ENCODE assay signal across 1 cellular context in genomic region chr1:204320413-204320812, GRCh38.
TF ChIP-seq lines count a peak whose summit lies in the region.

No MANE protein-coding gene starts in this region.

TF ChIP-seq in K562, 482 proteins besides CTCF, POLR2A, EP300 and RAD21 (continued from another document and continues in another):
- TF ChIP-seq FUS (optimal IDR thresholded peaks at IDR 0.05; ENCODE audit: low read depth, low read length) (no peak), TCF7L2 (IDR thresholded peaks at IDR 0.05; ENCODE audit: low read depth, low read length) (no peak), ZNF830 (CRISPR knock-in tag; IDR thresholded peaks at IDR 0.05) (no peak), KLF1 (tag; IDR thresholded peaks at IDR 0.05) (no peak), RBM34 (IDR thresholded peaks at IDR 0.05; ENCODE audit: borderline replicate concordance, insufficient read depth, low read length) (no peak), ERF (CRISPR knock-in tag; IDR thresholded peaks at IDR 0.05) (no peak), NR2F6 (CRISPR knock-in tag; IDR thresholded peaks at IDR 0.05) (no peak), ETS1 (conservative IDR thresholded peaks at IDR 0.05; ENCODE audit: control insufficient read depth, low read depth, low read length) (no peak), NEUROD1 (IDR thresholded peaks at IDR 0.05; ENCODE audit: borderline replicate concordance, low read depth, low read length, partially characterized antibody) (no peak), TFAM (CRISPR knock-in tag; conservative IDR thresholded peaks at IDR 0.05) (no peak), RFX1 (IDR thresholded peaks at IDR 0.05) (no peak), NR2C1 (IDR thresholded peaks at IDR 0.05) (no peak), NR2C1 (tag; IDR thresholded peaks at IDR 0.05) (no peak), ZNF175 (CRISPR knock-in tag; IDR thresholded peaks at IDR 0.05; ENCODE audit: low read depth) (peak; percentile 63; the same call in 1 of the 2 replicates), POLR3G (IDR thresholded peaks at IDR 0.05; ENCODE audit: extremely low read depth, insufficient read length, insufficient replicate concordance) (no peak), FOXJ3 (CRISPR knock-in tag; IDR thresholded peaks at IDR 0.05) (no peak), TAF1 (IDR thresholded peaks at IDR 0.05; ENCODE audit: control insufficient read depth, extremely low read depth, insufficient read depth, low read length, severe bottlenecking) (no peak), ZNF444 (CRISPR knock-in tag; IDR thresholded peaks at IDR 0.05) (no peak), MITF (IDR thresholded peaks at IDR 0.05) (no peak), U2AF1 (optimal IDR thresholded peaks at IDR 0.05; ENCODE audit: low read depth, low read length) (no peak), ETV6 (IDR thresholded peaks at IDR 0.05; ENCODE audit: borderline replicate concordance in 1 of 2, low read depth in 2 of 2, low read length in 1 of 2) (no peak), ETV6 (CRISPR knock-in tag; IDR thresholded peaks at IDR 0.05; ENCODE audit: borderline replicate concordance) (no peak), SIX5 (IDR thresholded peaks at IDR 0.05; ENCODE audit: borderline replicate concordance in 1 of 2, insufficient read depth in 1 of 2, low read depth in 1 of 2, low read length in 2 of 2) (no peak), MCM7 (IDR thresholded peaks at IDR 0.05) (no peak), ZNF184 (CRISPR knock-in tag; IDR thresholded peaks at IDR 0.05) (no peak), NELFE (IDR thresholded peaks at IDR 0.05; ENCODE audit: insufficient read depth, insufficient read length) (no peak), ZNF239 (CRISPR knock-in tag; IDR thresholded peaks at IDR 0.05) (peak; percentile 87), OTX1 (CRISPR knock-in tag; IDR thresholded peaks at IDR 0.05) (no peak), SRSF1 (IDR thresholded peaks at IDR 0.05; ENCODE audit: low read depth, low read length) (no peak), STAT5A (IDR thresholded peaks at IDR 0.05; ENCODE audit: borderline replicate concordance, low read length) (no peak), IRF1 (CRISPR knock-in tag; IDR thresholded peaks at IDR 0.05; ENCODE audit: borderline replicate concordance) (no peak), ZNF253 (CRISPR knock-in tag; conservative IDR thresholded peaks at IDR 0.05) (no peak), ZBTB8A (IDR thresholded peaks at IDR 0.05; ENCODE audit: partially characterized antibody) (no peak), ZNF41 (CRISPR knock-in tag; conservative IDR thresholded peaks at IDR 0.05) (peak; percentile 68; the same call in 1 of the 2 replicates), ETS2 (tag; IDR thresholded peaks at IDR 0.05; ENCODE audit: borderline replicate concordance, poor library complexity, severe bottlenecking) (no peak)
- TF ChIP-seq, protein P1, sequence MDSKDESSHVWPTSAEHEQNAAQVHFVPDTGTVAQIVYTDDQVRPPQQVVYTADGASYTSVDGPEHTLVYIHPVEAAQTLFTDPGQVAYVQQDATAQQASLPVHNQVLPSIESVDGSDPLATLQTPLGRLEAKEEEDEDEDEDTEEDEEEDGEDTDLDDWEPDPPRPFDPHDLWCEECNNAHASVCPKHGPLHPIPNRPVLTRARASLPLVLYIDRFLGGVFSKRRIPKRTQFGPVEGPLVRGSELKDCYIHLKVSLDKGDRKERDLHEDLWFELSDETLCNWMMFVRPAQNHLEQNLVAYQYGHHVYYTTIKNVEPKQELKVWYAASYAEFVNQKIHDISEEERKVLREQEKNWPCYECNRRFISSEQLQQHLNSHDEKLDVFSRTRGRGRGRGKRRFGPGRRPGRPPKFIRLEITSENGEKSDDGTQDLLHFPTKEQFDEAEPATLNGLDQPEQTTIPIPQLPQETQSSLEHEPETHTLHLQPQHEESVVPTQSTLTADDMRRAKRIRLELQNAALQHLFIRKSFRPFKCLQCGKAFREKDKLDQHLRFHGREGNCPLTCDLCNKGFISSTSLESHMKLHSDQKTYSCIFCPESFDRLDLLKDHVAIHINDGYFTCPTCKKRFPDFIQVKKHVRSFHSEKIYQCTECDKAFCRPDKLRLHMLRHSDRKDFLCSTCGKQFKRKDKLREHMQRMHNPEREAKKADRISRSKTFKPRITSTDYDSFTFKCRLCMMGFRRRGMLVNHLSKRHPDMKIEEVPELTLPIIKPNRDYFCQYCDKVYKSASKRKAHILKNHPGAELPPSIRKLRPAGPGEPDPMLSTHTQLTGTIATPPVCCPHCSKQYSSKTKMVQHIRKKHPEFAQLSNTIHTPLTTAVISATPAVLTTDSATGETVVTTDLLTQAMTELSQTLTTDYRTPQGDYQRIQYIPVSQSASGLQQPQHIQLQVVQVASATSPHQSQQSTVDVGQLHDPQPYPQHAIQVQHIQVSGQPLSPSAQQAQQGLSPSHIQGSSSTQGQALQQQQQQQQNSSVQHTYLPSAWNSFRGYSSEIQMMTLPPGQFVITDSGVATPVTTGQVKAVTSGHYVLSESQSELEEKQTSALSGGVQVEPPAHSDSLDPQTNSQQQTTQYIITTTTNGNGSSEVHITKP (IDR thresholded peaks at IDR 0.05; ENCODE audit: partially characterized antibody), result no peak
- TF ChIP-seq, protein P2, sequence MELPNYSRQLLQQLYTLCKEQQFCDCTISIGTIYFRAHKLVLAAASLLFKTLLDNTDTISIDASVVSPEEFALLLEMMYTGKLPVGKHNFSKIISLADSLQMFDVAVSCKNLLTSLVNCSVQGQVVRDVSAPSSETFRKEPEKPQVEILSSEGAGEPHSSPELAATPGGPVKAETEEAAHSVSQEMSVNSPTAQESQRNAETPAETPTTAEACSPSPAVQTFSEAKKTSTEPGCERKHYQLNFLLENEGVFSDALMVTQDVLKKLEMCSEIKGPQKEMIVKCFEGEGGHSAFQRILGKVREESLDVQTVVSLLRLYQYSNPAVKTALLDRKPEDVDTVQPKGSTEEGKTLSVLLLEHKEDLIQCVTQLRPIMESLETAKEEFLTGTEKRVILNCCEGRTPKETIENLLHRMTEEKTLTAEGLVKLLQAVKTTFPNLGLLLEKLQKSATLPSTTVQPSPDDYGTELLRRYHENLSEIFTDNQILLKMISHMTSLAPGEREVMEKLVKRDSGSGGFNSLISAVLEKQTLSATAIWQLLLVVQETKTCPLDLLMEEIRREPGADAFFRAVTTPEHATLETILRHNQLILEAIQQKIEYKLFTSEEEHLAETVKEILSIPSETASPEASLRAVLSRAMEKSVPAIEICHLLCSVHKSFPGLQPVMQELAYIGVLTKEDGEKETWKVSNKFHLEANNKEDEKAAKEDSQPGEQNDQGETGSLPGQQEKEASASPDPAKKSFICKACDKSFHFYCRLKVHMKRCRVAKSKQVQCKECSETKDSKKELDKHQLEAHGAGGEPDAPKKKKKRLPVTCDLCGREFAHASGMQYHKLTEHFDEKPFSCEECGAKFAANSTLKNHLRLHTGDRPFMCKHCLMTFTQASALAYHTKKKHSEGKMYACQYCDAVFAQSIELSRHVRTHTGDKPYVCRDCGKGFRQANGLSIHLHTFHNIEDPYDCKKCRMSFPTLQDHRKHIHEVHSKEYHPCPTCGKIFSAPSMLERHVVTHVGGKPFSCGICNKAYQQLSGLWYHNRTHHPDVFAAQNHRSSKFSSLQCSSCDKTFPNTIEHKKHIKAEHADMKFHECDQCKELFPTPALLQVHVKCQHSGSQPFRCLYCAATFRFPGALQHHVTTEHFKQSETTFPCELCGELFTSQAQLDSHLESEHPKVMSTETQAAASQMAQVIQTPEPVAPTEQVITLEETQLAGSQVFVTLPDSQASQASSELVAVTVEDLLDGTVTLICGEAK (IDR thresholded peaks at IDR 0.05), result no peak
- TF ChIP-seq, protein P2 (CRISPR knock-in tag; IDR thresholded peaks at IDR 0.05), result no peak
- TF ChIP-seq, protein P3, sequence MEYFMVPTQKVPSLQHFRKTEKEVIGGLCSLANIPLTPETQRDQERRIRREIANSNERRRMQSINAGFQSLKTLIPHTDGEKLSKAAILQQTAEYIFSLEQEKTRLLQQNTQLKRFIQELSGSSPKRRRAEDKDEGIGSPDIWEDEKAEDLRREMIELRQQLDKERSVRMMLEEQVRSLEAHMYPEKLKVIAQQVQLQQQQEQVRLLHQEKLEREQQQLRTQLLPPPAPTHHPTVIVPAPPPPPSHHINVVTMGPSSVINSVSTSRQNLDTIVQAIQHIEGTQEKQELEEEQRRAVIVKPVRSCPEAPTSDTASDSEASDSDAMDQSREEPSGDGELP (CRISPR knock-in tag; IDR thresholded peaks at IDR 0.05; ENCODE audit: borderline replicate concordance), result peak; percentile 59; the same call in 1 of the 2 replicates
